In genomic region chr12:79933043-79933442, GRCh38 we compare ENCODE assay signal across 8 cellular contexts. TPM values are rescaled to one million over a fixed set of nuclear protein-coding genes. Genes with fewer than 3 reads are reported as not detected.
DNase-seq lines count a peak whose midpoint lies in the region; ATAC-seq and TF ChIP-seq lines count a peak whose summit lies in the region.

No MANE protein-coding gene starts in this region.

- peak overlapping the region; percentile 90 for H3K27ac Mint-ChIP-seq in activated CD4-positive, alpha-beta memory T cell treated with anti-CD3 and anti-CD28 coated beads, Interleukin-2, amount 10 ng/mL, durations not matched to agents 7 days and 5 days
- no peak overlapping the region for H3K27ac Mint-ChIP-seq in stimulated activated memory B cell treated with anti-CD40 and anti-IgM and Interleukin-4, amounts not matched to agents 10 μg/mL and 1 μg/mL and 100 μg/mL, for 72 hours

- peak overlapping the region; percentile 88 for H3K4me3 ChIP-seq in HFF-Myc (replicated peaks; ENCODE audit: low read depth, low read length)
- H3K4me3 ChIP-seq in iPS-15b (ENCODE audit: low read depth, low read length), result peak overlapping the region; percentile 98

- peak overlapping the region; percentile 87 for H3K4me3 Mint-ChIP-seq in activated CD4-positive, alpha-beta memory T cell treated with anti-CD3 and anti-CD28 coated beads, Interleukin-2, amount 10 ng/mL, durations not matched to agents 7 days and 5 days
- peak overlapping the region; percentile 94 for H3K4me3 Mint-ChIP-seq in stimulated activated memory B cell treated with anti-CD40 and anti-IgM and Interleukin-4, amounts not matched to agents 10 μg/mL and 1 μg/mL and 100 μg/mL, for 72 hours

- in situ Hi-C loops in G401 (cut with HindIII; ENCODE audit: low sequenced_read_pairs), result no loop called here

- H3K4me1 Mint-ChIP-seq in activated CD4-positive, alpha-beta memory T cell treated with anti-CD3 and anti-CD28 coated beads, Interleukin-2, amount 10 ng/mL, durations not matched to agents 7 days and 5 days, result peaks cover 56% of the 10 kb centered on the region
- peaks cover 48% of the 10 kb centered on the region for H3K4me1 Mint-ChIP-seq in stimulated activated memory B cell treated with anti-CD40 and anti-IgM and Interleukin-4, amounts not matched to agents 10 μg/mL and 1 μg/mL and 100 μg/mL, for 72 hours

- no peak overlapping the region for H3K9ac ChIP-seq in iPS-15b (ENCODE audit: low read depth, low read length)

- ATAC-seq in stimulated activated memory B cell treated with anti-CD40 and anti-IgM and Interleukin-4, amounts not matched to agents 10 μg/mL and 1 μg/mL and 100 μg/mL, for 72 hours, result no peak
- ATAC-seq in HG03045 (IDR thresholded peaks at IDR 0.05; ENCODE audit: unreplicated experiment) (no peak), HG03378 (IDR thresholded peaks at IDR 0.05; ENCODE audit: unreplicated experiment) (no peak), GM21737 (IDR thresholded peaks at IDR 0.05; ENCODE audit: unreplicated experiment) (no peak)

- TF ChIP-seq CTCF in HFF-Myc (IDR thresholded peaks at IDR 0.05; ENCODE audit: low read depth, low read length, missing control alignments), result no peak

- CTCF ChIA-PET in activated CD4-positive, alpha-beta memory T cell treated with anti-CD3 and anti-CD28 coated beads, Interleukin-2, amount 10 ng/mL, durations not matched to agents 7 days and 5 days (lab: Charles Lee), result no interaction called here

- H3K36me3 Mint-ChIP-seq in activated CD4-positive, alpha-beta memory T cell treated with anti-CD3 and anti-CD28 coated beads, Interleukin-2, amount 10 ng/mL, durations not matched to agents 7 days and 5 days (ENCODE audit: low read depth), result peaks cover 19% of the 10 kb centered on the region
- peaks cover 7% of the 10 kb centered on the region for H3K36me3 Mint-ChIP-seq in stimulated activated memory B cell treated with anti-CD40 and anti-IgM and Interleukin-4, amounts not matched to agents 10 μg/mL and 1 μg/mL and 100 μg/mL, for 72 hours

- no peaks in the 10 kb centered on the region for H3K9me3 Mint-ChIP-seq in activated CD4-positive, alpha-beta memory T cell treated with anti-CD3 and anti-CD28 coated beads, Interleukin-2, amount 10 ng/mL, durations not matched to agents 7 days and 5 days
- no peaks in the 10 kb centered on the region for H3K9me3 Mint-ChIP-seq in stimulated activated memory B cell treated with anti-CD40 and anti-IgM and Interleukin-4, amounts not matched to agents 10 μg/mL and 1 μg/mL and 100 μg/mL, for 72 hours

- no peaks in the 10 kb centered on the region for H3K36me3 ChIP-seq in iPS-15b (ENCODE audit: control insufficient read depth, insufficient read depth, low read length)

- H3K9me3 ChIP-seq in iPS-15b (ENCODE audit: control insufficient read depth, insufficient read depth, low read length), result no peaks in the 10 kb centered on the region

- no peaks in the 10 kb centered on the region for H3K27me3 ChIP-seq in iPS-15b (ENCODE audit: control insufficient read depth, insufficient read depth, low read length)

- H3K4me1 ChIP-seq in iPS-15b (ENCODE audit: control insufficient read depth, insufficient read depth, low read length), result peaks cover 3% of the 10 kb centered on the region

- no peaks in the 10 kb centered on the region for H3K27me3 Mint-ChIP-seq in activated CD4-positive, alpha-beta memory T cell treated with anti-CD3 and anti-CD28 coated beads, Interleukin-2, amount 10 ng/mL, durations not matched to agents 7 days and 5 days
- H3K27me3 Mint-ChIP-seq in stimulated activated memory B cell treated with anti-CD40 and anti-IgM and Interleukin-4, amounts not matched to agents 10 μg/mL and 1 μg/mL and 100 μg/mL, for 72 hours, result no peaks in the 10 kb centered on the region

- POLR2A ChIA-PET in activated CD4-positive, alpha-beta memory T cell treated with anti-CD3 and anti-CD28 coated beads, Interleukin-2, amount 10 ng/mL, durations not matched to agents 7 days and 5 days (lab: Charles Lee), result interaction anchor here (1.2 to 1.3 kb wide), 2 partner anchors 12 to 148 kb away, joined by 4 to 5 read pairs; no protein-coding TSS in a partner anchor

- DNase-seq in HFF-Myc (ENCODE audit: extremely low read depth, low read depth) (no peak), G401 (ENCODE audit: low spot score) (no peak)
- DNase-seq in activated CD4-positive, alpha-beta memory T cell treated with anti-CD3 and anti-CD28 coated beads, Interleukin-2, amount 10 ng/mL, durations not matched to agents 7 days and 5 days, result no peak

RNA-seq across cellular contexts. Expression of gene PPP1R12A, which starts 1.9 kb away (rescaled TPM):
- 100 to 1,000 TPM; 114 to 115 TPM for total RNA-seq in activated CD4-positive, alpha-beta memory T cell treated with anti-CD3 and anti-CD28 coated beads, Interleukin-2, amount 10 ng/mL, durations not matched to agents 7 days and 5 days
- total RNA-seq in G401 (2014; rRNA removed; shearing (Covaris generic)), result 45.4 and 57.0 TPM in 2 replicates
